34 cellular contexts compared by ENCODE assay signal in the genomic region with DNA sequence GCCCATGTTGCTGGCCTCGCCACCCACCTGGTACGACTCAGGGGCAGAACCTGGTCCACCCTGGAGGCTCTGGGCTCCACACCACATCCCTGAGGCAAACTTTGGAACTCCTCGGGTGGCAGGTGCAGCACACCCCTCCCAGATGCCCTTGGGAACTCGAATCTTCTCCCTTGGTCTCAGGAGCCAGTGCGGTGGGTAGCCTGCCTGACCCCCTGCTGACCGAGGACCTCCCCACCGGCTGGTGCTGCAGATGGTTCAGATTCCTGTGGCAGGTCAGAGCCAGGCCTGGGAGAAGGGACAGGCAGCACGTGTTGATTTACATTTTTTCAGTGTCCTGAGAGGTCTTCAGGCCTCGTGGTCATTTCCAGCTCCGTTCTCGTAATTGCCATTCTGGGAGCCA. TPM values are rescaled to one million over a fixed set of nuclear protein-coding genes. Genes with fewer than 3 reads are reported as not detected.
"Had no signal": no experiment of that assay in that cellular context is flagged by ENCODE, and none has a peak within 500 bp of the region (broad histone marks: within the 10 kb centered on the region; RNA-seq: fewer than 3 reads in every experiment).

No MANE protein-coding gene starts in this region.

- H2AFZ ChIP-seq: hepatocyte, neural progenitor cell had no signal

- H3K4me3 ChIP-seq: coronary artery, dorsolateral prefrontal cortex, gastrocnemius medialis, hepatocyte, neural progenitor cell, right lobe of liver, vagina had no signal

- H3K9ac ChIP-seq: neural progenitor cell had no signal

- DNase-seq: activated CD4-positive, alpha-beta T cell treated with anti-CD3 and anti-CD28 coated beads for 48 hours; activated CD4-positive, alpha-beta T cell treated with anti-CD3 and anti-CD28 coated beads, Interleukin-2, amount 50 U/mL, for 48 hours; activated CD8-positive, alpha-beta memory T cell treated with anti-CD3 and anti-CD28 coated beads, Interleukin-2, amount 50 U/mL, for 4 hours; activated gamma-delta T cell; activated naive CD4-positive, alpha-beta T cell treated with anti-CD3 and anti-CD28 coated beads, Interleukin-2, amount 10 ng/mL, durations not matched to agents 7 days and 5 days; activated naive CD8-positive, alpha-beta T cell treated with anti-CD3 and anti-CD28 coated beads, Interleukin-2, amount 10 ng/mL, durations not matched to agents 7 days and 5 days; activated T-cell treated with anti-CD3 and anti-CD28 coated beads, Interleukin-2, amount 50 U/mL, for 24 hours; brain microvascular endothelial cell; dorsolateral prefrontal cortex; effector memory CD4-positive, alpha-beta T cell; erythroblast; gastrocnemius medialis; islet precursor cell; left colon; mammary epithelial cell; midbrain; natural killer cell; small intestine; stimulated activated CD4-positive, alpha-beta T cell treated with anti-CD3 and anti-CD28 coated beads, Interleukin-1b, Interleukin-23, amount 100 ng/mL, for 48 hours; stimulated activated CD4-positive, alpha-beta T cell treated with anti-CD3 and anti-CD28 coated beads, Interleukin-4, amount 100 ng/mL, for 4 hours; stimulated activated CD8-positive, alpha-beta memory T cell treated with anti-CD3 and anti-CD28 coated beads, Interleukin-4, amount 100 ng/mL, for 48 hours; stimulated activated naive CD8-positive, alpha-beta T cell treated with anti-CD3 and anti-CD28 coated beads, Interleukin-15, amount 100 ng/mL, for 72 hours; substantia nigra had no signal

- H3K4me2 ChIP-seq: hepatocyte, neural progenitor cell had no signal

- H3K4me3 Mint-ChIP-seq: activated naive CD4-positive, alpha-beta T cell treated with anti-CD3 and anti-CD28 coated beads, Interleukin-2, amount 10 ng/mL, durations not matched to agents 7 days and 5 days; activated naive CD8-positive, alpha-beta T cell treated with anti-CD3 and anti-CD28 coated beads, Interleukin-2, amount 10 ng/mL, durations not matched to agents 7 days and 5 days; activated T-cell treated with anti-CD3 and anti-CD28 coated beads, Interleukin-2, amount 50 U/mL, for 24 hours; natural killer cell; neural progenitor cell; stimulated activated memory B cell treated with anti-CD40 and anti-IgM and Interleukin-4, amounts not matched to agents 10 μg/mL and 1 μg/mL and 100 μg/mL, for 72 hours; stimulated activated naive CD8-positive, alpha-beta T cell treated with anti-CD3 and anti-CD28 coated beads, Interleukin-15, amount 100 ng/mL, for 72 hours; T-helper 2 cell treated with Interferon-gamma antibody and Interleukin-4, amounts not matched to agents 5 μg/mL and 100 μg/mL, for 36 hours; type B pancreatic cell had no signal

- H3K36me3 Mint-ChIP-seq: activated naive CD4-positive, alpha-beta T cell treated with anti-CD3 and anti-CD28 coated beads, Interleukin-2, amount 10 ng/mL, durations not matched to agents 7 days and 5 days; activated naive CD8-positive, alpha-beta T cell treated with anti-CD3 and anti-CD28 coated beads, Interleukin-2, amount 10 ng/mL, durations not matched to agents 7 days and 5 days; natural killer cell; neural progenitor cell; stimulated activated memory B cell treated with anti-CD40 and anti-IgM and Interleukin-4, amounts not matched to agents 10 μg/mL and 1 μg/mL and 100 μg/mL, for 72 hours; type B pancreatic cell had no signal

- H3K36me3 ChIP-seq: brain microvascular endothelial cell, gastrocnemius medialis, neural progenitor cell, right lobe of liver, vagina had no signal

- H3K4me1 ChIP-seq: gastrocnemius medialis, neural progenitor cell, right lobe of liver, vagina had no signal

- H3K27me3 Mint-ChIP-seq: type B pancreatic cell had no signal

- FAIRE-seq: astrocyte, small intestine had no signal

- H3K27ac Mint-ChIP-seq: activated naive CD4-positive, alpha-beta T cell treated with anti-CD3 and anti-CD28 coated beads, Interleukin-2, amount 10 ng/mL, durations not matched to agents 7 days and 5 days; activated naive CD8-positive, alpha-beta T cell treated with anti-CD3 and anti-CD28 coated beads, Interleukin-2, amount 10 ng/mL, durations not matched to agents 7 days and 5 days; activated T-cell treated with anti-CD3 and anti-CD28 coated beads, Interleukin-2, amount 50 U/mL, for 24 hours; natural killer cell; stimulated activated memory B cell treated with anti-CD40 and anti-IgM and Interleukin-4, amounts not matched to agents 10 μg/mL and 1 μg/mL and 100 μg/mL, for 72 hours; stimulated activated naive CD8-positive, alpha-beta T cell treated with anti-CD3 and anti-CD28 coated beads, Interleukin-15, amount 100 ng/mL, for 72 hours; T-helper 2 cell treated with Interferon-gamma antibody and Interleukin-4, amounts not matched to agents 5 μg/mL and 100 μg/mL, for 36 hours; type B pancreatic cell had no signal

- H3K79me2 ChIP-seq: hepatocyte had no signal

- H3K9me3 ChIP-seq: gastrocnemius medialis, right lobe of liver, vagina had no signal

- H3K27me3 ChIP-seq: hepatocyte, neural progenitor cell, right lobe of liver, vagina had no signal

- H3K27ac ChIP-seq: brain microvascular endothelial cell, coronary artery, dorsolateral prefrontal cortex, gastrocnemius medialis, hepatocyte, neural progenitor cell, right lobe of liver, vagina had no signal

- H3K9me3 Mint-ChIP-seq: activated naive CD4-positive, alpha-beta T cell treated with anti-CD3 and anti-CD28 coated beads, Interleukin-2, amount 10 ng/mL, durations not matched to agents 7 days and 5 days; activated naive CD8-positive, alpha-beta T cell treated with anti-CD3 and anti-CD28 coated beads, Interleukin-2, amount 10 ng/mL, durations not matched to agents 7 days and 5 days; activated T-cell treated with anti-CD3 and anti-CD28 coated beads, Interleukin-2, amount 50 U/mL, for 24 hours; natural killer cell; neural progenitor cell; stimulated activated memory B cell treated with anti-CD40 and anti-IgM and Interleukin-4, amounts not matched to agents 10 μg/mL and 1 μg/mL and 100 μg/mL, for 72 hours; stimulated activated naive CD8-positive, alpha-beta T cell treated with anti-CD3 and anti-CD28 coated beads, Interleukin-15, amount 100 ng/mL, for 72 hours; T-helper 2 cell treated with Interferon-gamma antibody and Interleukin-4, amounts not matched to agents 5 μg/mL and 100 μg/mL, for 36 hours; type B pancreatic cell had no signal

RNA-seq across cellular contexts. Expression of gene AIRE, which starts 59.8 kb away (rescaled TPM):
- total RNA-seq: activated CD8-positive, alpha-beta memory T cell treated with anti-CD3 and anti-CD28 coated beads for 36 hours; activated naive CD8-positive, alpha-beta T cell treated with anti-CD3 and anti-CD28 coated beads, Interleukin-2, amount 10 ng/mL, durations not matched to agents 7 days and 5 days; gastrocnemius medialis; mammary epithelial cell; natural killer cell; right lobe of liver had no signal
- polyA plus RNA-seq: liver, mammary epithelial cell had no signal
